15 cellular contexts compared by ENCODE assay signal in the genomic region with DNA sequence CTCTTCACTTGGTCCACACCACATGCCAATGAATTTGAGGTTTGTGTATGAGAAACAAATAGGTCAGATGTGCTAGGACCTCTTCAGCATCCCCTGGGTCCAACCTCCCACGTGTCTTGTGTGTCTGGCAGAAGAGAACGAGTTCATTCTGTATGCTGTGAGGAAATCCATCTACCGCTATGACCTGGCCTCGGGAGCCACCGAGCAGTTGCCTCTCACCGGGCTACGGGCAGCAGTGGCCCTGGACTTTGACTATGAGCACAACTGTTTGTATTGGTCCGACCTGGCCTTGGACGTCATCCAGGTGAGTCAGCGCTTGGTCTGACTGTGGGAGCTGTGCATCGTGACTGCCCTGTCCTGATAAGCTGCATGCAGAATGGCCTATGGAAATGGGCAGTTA.
DNase-seq lines count a peak whose midpoint lies in the region; FAIRE-seq and TF ChIP-seq lines count a peak whose summit lies in the region.
"Had no signal": no experiment of that assay in that cellular context is flagged by ENCODE, and none has a peak within 500 bp of the region (broad histone marks: within the 10 kb centered on the region; RNA-seq: fewer than 3 reads in every experiment).

No MANE protein-coding gene starts in this region.

- no peaks in the 10 kb centered on the region for H3K36me3 Mint-ChIP-seq in MCF 10A (ENCODE audit: insufficient read depth, unreplicated experiment)

- H3K27ac ChIP-seq in breast epithelium = no peak overlapping the region
- no peak overlapping the region for H3K27ac ChIP-seq in suprapubic skin
- no peak overlapping the region for H3K27ac ChIP-seq in right atrium auricular region
- no peak overlapping the region for H3K27ac ChIP-seq in dorsolateral prefrontal cortex
- H3K27ac ChIP-seq: esophagus muscularis mucosa, skin epidermis had no signal

- H3K4me1 ChIP-seq in breast epithelium (no peaks in the 10 kb centered on the region), suprapubic skin (peaks cover 6% of the 10 kb centered on the region), right atrium auricular region (no peaks in the 10 kb centered on the region)
- H3K4me1 ChIP-seq: esophagus muscularis mucosa had no signal

- no peak for TF ChIP-seq CTCF in MCF 10A (IDR thresholded peaks at IDR 0.05; ENCODE audit: unreplicated experiment)
- TF ChIP-seq CTCF in breast epithelium (IDR thresholded peaks at IDR 0.05) = no peak
- no peak for TF ChIP-seq CTCF in suprapubic skin (IDR thresholded peaks at IDR 0.05)
- TF ChIP-seq CTCF in right atrium auricular region (IDR thresholded peaks at IDR 0.05) = no peak
- TF ChIP-seq CTCF in dorsolateral prefrontal cortex (IDR thresholded peaks at IDR 0.05 in 54 of 56, conservative IDR thresholded peaks at IDR 0.05 in 2 of 56; ENCODE audit: low read depth in 1 of 56, partially characterized antibody in 56 of 56) = no peak

- H3K4me3 Mint-ChIP-seq in MCF 10A (ENCODE audit: unreplicated experiment) = no peak overlapping the region
- H3K4me3 Mint-ChIP-seq: naive B cell had no signal

- peak; percentile 13 for FAIRE-seq in islet of Langerhans (lab: Jason Lieb, UNC)

- no peak for TF ChIP-seq EP300 in suprapubic skin (IDR thresholded peaks at IDR 0.05)

- TF ChIP-seq POLR2A in breast epithelium (IDR thresholded peaks at IDR 0.05) (no peak), suprapubic skin (IDR thresholded peaks at IDR 0.05) (no peak)

- no peaks in the 10 kb centered on the region for H3K9me3 Mint-ChIP-seq in MCF 10A (ENCODE audit: unreplicated experiment)
- H3K9me3 Mint-ChIP-seq: naive B cell had no signal

- BruUV-seq in MCF 10A (replicated peaks; lab: Mats Ljungman, UMichigan) = no TSS peak

- no peaks in the 10 kb centered on the region for H3K9me3 ChIP-seq in breast epithelium
- H3K9me3 ChIP-seq in suprapubic skin = no peaks in the 10 kb centered on the region
- no peaks in the 10 kb centered on the region for H3K9me3 ChIP-seq in right atrium auricular region
- H3K9me3 ChIP-seq: esophagus muscularis mucosa had no signal

- no peaks in the 10 kb centered on the region for H3K27me3 Mint-ChIP-seq in MCF 10A (ENCODE audit: insufficient read depth, unreplicated experiment)
- H3K27me3 Mint-ChIP-seq: naive B cell had no signal

- CTCF ChIA-PET in MCF 10A (lab: Yijun Ruan, JAX) = no interaction called here

- no peak overlapping the region for H3K4me3 ChIP-seq in breast epithelium
- H3K4me3 ChIP-seq in suprapubic skin = no peak overlapping the region
- no peak overlapping the region for H3K4me3 ChIP-seq in right atrium auricular region
- no peak overlapping the region for H3K4me3 ChIP-seq in dorsolateral prefrontal cortex
- H3K4me3 ChIP-seq: esophagus muscularis mucosa, skin epidermis had no signal

- intact Hi-C loops in MCF 10A (cut with micrococcal nuclease) (no loop called here), breast epithelium (cut with DNase I; ENCODE audit: low total_unique reads) (no loop called here), dorsolateral prefrontal cortex (cut with DNase I) (no loop called here)

- WGBS in suprapubic skin = 89% methylated on average over 10 of the region's 11 CpGs

- POLR2A ChIA-PET in MCF 10A (lab: Yijun Ruan, JAX) = interaction anchor here (0.7 kb wide), 1 partner anchor 88 kb away, joined by 3 read pairs; no protein-coding TSS in a partner anchor

- no peak overlapping the region for H3K27ac Mint-ChIP-seq in MCF 10A (ENCODE audit: low read depth, unreplicated experiment)

- no peaks in the 10 kb centered on the region for H3K36me3 ChIP-seq in breast epithelium
- H3K36me3 ChIP-seq in suprapubic skin = peaks cover 3% of the 10 kb centered on the region
- no peaks in the 10 kb centered on the region for H3K36me3 ChIP-seq in right atrium auricular region

- H3K27me3 ChIP-seq in breast epithelium (no peaks in the 10 kb centered on the region), suprapubic skin (no peaks in the 10 kb centered on the region), right atrium auricular region (no peaks in the 10 kb centered on the region), dorsolateral prefrontal cortex (no peaks in the 10 kb centered on the region)
- H3K27me3 ChIP-seq: esophagus muscularis mucosa had no signal

- DNase-seq in MCF 10A (ENCODE audit: unreplicated experiment) (peak; percentile 83), breast epithelium (ENCODE audit: low spot score in 2 of 2) (no peak), SW480 (ENCODE audit: low spot score) (peak; percentile 10), suprapubic skin (ENCODE audit: low spot score in 2 of 2) (no peak), right atrium auricular region (ENCODE audit: low spot score) (no peak), COLO829 (ENCODE audit: low spot score) (no peak), dorsolateral prefrontal cortex (no peak)
- DNase-seq: AML-193, GOT3, naive B cell, NCI-H2171, Right ventricle myocardium superior had no signal

- peaks cover 16% of the 10 kb centered on the region for H3K4me1 Mint-ChIP-seq in MCF 10A (ENCODE audit: insufficient read depth, unreplicated experiment)

Comparison
In these comparisons a context has a peak if more than half of its experiments do, and no peak if none do; other contexts are left out.
1. DNase-seq: peak in MCF 10A (single experiment) and SW480 (single experiment); none in breast epithelium (0 of 2), suprapubic skin (0 of 2), right atrium auricular region (single experiment), COLO829 (single experiment) and dorsolateral prefrontal cortex (0 of 10).